In the genomic region with DNA sequence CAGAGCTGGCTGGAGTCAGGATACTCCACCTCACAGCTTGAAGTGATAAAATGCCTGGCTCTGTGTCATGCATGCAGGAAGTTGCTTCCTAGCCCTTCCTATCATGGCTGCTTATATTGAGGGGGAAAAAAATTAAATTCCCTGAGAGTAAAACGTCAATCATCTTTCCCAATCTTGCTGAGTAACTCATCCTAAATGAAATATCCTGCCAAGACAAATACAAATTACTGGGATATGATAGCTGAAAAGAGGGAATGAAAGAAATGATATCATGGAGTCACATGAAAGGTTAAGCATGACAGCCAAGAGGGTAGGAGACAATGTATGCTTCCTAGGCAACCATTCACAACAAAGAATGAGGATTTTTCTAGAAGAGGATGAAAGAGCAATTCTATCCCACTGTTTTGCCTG, we compare ENCODE assay signal across 1 cellular context.
TF ChIP-seq lines count a peak whose summit lies in the region.

No MANE protein-coding gene starts in this region.

TF ChIP-seq in SK-N-SH treated with all-trans-retinoic acid at 6 μM for 48 hours, 23 proteins besides CTCF, POLR2A, EP300 and RAD21 (continued from another document):
- TF ChIP-seq, protein P1, sequence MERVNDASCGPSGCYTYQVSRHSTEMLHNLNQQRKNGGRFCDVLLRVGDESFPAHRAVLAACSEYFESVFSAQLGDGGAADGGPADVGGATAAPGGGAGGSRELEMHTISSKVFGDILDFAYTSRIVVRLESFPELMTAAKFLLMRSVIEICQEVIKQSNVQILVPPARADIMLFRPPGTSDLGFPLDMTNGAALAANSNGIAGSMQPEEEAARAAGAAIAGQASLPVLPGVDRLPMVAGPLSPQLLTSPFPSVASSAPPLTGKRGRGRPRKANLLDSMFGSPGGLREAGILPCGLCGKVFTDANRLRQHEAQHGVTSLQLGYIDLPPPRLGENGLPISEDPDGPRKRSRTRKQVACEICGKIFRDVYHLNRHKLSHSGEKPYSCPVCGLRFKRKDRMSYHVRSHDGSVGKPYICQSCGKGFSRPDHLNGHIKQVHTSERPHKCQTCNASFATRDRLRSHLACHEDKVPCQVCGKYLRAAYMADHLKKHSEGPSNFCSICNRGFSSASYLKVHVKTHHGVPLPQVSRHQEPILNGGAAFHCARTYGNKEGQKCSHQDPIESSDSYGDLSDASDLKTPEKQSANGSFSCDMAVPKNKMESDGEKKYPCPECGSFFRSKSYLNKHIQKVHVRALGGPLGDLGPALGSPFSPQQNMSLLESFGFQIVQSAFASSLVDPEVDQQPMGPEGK (CRISPR knock-in tag; IDR thresholded peaks at IDR 0.05; ENCODE audit: borderline replicate concordance), result no peak
- TF ChIP-seq OSR1 (CRISPR knock-in tag; IDR thresholded peaks at IDR 0.05) (no peak), ZC3H10 (CRISPR knock-in tag; IDR thresholded peaks at IDR 0.05) (no peak), TOX (CRISPR knock-in tag; IDR thresholded peaks at IDR 0.05; ENCODE audit: borderline replicate concordance) (no peak), RARB (CRISPR knock-in tag; IDR thresholded peaks at IDR 0.05) (no peak)
- TF ChIP-seq, protein P2, sequence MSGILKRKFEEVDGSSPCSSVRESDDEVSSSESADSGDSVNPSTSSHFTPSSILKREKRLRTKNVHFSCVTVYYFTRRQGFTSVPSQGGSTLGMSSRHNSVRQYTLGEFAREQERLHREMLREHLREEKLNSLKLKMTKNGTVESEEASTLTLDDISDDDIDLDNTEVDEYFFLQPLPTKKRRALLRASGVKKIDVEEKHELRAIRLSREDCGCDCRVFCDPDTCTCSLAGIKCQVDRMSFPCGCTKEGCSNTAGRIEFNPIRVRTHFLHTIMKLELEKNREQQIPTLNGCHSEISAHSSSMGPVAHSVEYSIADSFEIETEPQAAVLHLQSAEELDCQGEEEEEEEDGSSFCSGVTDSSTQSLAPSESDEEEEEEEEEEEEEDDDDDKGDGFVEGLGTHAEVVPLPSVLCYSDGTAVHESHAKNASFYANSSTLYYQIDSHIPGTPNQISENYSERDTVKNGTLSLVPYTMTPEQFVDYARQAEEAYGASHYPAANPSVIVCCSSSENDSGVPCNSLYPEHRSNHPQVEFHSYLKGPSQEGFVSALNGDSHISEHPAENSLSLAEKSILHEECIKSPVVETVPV (CRISPR knock-in tag; IDR thresholded peaks at IDR 0.05), result no peak
